ENCODE assay signal across 8 cellular contexts in the genomic region with DNA sequence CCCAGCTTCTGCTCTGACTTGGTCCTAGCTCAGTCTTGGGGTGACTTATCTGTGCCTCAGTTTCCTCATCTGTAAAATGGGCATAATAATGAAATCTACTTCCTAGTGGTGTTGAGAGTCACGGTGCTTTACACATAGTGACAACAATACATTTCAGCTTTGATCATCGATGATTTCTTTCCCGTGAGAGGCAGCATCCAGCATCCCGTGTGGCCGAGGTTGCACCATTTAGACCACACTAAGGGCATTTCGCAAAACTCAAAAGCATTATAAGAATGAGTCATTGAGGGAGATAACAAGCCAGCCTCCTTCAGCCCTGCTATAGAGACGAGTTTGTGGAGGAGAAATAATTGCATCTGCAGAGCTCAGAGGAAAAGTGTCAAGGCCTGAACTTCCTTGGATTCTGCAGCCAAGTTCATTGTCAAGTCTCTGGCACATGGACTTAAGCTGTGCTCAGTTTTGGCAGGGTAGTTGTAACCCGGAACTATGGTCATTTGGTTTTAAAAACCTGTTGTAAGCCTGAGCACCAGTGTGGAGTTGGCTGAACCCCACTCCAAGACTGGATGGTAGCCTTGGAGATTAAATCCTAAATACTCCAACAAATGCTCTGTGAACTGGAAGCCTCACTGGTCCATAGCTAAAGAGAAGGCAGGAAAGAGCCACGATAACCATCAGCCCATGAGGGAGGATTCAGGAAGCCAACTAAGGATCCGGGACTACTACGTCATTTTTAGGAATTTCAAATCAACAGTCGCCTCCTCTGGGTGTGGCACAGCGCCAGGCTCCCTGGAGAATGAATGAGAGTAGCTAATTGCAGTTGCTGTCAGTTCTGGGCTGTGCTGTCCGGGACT.
DNase-seq lines count a peak whose midpoint lies in the region; ATAC-seq and TF ChIP-seq lines count a peak whose summit lies in the region.

No MANE protein-coding gene starts in this region.

- DNase-seq in HCEC 1CT (peak; percentile 88), foreskin fibroblast (peak; percentile 83 to 88), pulmonary artery endothelial cell (ENCODE audit: low read depth, low spot score) (peak; percentile 97), middle frontal gyrus (ENCODE audit: extremely low spot score, low spot score) (no peak)

- ATAC-seq in SK-N-SH treated with all-trans-retinoic acid at 6 μM for 48 hours (peak; percentile 82), HG02885 (IDR thresholded peaks at IDR 0.05; ENCODE audit: poor library complexity, unreplicated experiment) (no peak), GM21447 (IDR thresholded peaks at IDR 0.05; ENCODE audit: unreplicated experiment) (no peak), HG03280 (IDR thresholded peaks at IDR 0.05; ENCODE audit: unreplicated experiment) (no peak)

- TF ChIP-seq CTCF in foreskin fibroblast (IDR thresholded peaks at IDR 0.05; ENCODE audit: low read depth, low read length), result no peak

- H3K4me3 ChIP-seq in foreskin fibroblast (ENCODE audit: low read depth in 1 of 2, low read length in 2 of 2), result no peak overlapping the region

TF ChIP-seq in SK-N-SH treated with all-trans-retinoic acid at 6 μM for 48 hours, 23 proteins besides CTCF, POLR2A, EP300 and RAD21:
- TF ChIP-seq GLIS3 (CRISPR knock-in tag; IDR thresholded peaks at IDR 0.05) (no peak), POU6F1 (CRISPR knock-in tag; IDR thresholded peaks at IDR 0.05; ENCODE audit: borderline replicate concordance, low read depth) (no peak), BACH2 (CRISPR knock-in tag; IDR thresholded peaks at IDR 0.05; ENCODE audit: borderline replicate concordance) (no peak), OSR1 (CRISPR knock-in tag; IDR thresholded peaks at IDR 0.05) (no peak), RARB (CRISPR knock-in tag; IDR thresholded peaks at IDR 0.05) (no peak), ZC3H10 (CRISPR knock-in tag; IDR thresholded peaks at IDR 0.05) (no peak), ZNF565 (CRISPR knock-in tag; conservative IDR thresholded peaks at IDR 0.05; ENCODE audit: low read depth) (no peak)
- TF ChIP-seq, protein P1, sequence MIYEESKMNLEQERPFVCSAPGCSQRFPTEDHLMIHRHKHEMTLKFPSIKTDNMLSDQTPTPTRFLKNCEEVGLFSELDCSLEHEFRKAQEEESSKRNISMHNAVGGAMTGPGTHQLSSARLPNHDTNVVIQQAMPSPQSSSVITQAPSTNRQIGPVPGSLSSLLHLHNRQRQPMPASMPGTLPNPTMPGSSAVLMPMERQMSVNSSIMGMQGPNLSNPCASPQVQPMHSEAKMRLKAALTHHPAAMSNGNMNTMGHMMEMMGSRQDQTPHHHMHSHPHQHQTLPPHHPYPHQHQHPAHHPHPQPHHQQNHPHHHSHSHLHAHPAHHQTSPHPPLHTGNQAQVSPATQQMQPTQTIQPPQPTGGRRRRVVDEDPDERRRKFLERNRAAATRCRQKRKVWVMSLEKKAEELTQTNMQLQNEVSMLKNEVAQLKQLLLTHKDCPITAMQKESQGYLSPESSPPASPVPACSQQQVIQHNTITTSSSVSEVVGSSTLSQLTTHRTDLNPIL (CRISPR knock-in tag; IDR thresholded peaks at IDR 0.05; ENCODE audit: low read depth), result no peak
